In the genomic region with DNA sequence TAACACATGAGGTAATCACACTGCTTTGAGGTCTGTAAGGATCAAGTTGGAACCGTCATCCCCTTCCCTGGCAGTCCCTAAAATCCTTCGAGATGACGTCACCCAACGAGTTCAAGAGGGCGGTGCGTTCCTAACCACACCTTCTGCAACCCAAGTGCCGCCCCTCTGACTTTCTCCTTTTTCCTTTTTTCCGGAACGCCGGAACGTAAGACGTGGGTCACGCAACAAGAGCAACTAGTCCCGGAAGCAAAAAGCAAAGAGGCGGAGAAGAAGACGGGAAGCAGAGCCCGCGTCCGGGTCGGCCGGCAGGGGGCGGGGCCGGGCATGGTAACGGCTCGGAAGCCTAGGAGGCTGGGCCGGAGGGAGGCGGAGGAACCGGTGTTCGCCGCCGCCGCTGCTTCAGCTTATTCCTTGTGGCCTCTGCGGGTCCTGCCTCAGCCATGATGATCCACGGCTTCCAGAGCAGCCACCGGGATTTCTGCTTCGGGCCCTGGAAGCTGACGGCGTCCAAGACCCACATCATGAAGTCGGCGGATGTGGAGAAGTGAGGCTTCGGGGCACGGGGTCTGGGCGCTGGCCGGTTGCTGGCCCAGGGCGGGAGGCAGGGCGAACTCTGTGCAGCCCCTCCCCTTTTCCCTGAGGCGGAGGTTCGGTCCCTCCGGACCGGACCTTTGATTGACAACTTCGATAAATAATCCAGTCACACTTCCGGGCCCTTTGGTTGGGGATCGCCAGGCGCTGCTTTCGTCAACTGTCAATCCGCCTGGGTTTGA, we compare ENCODE assay signal across 8 cellular contexts. TPM values are rescaled to one million over a fixed set of nuclear protein-coding genes. Genes with fewer than 3 reads are reported as not detected.
DNase-seq lines count a peak whose midpoint lies in the region; ATAC-seq, FAIRE-seq and TF ChIP-seq lines count a peak whose summit lies in the region.

TSS of gene TIPRL (plus strand) at position 325 of the 773 bp plus-strand sequence. CDS start at position 441, 116 bp downstream.

- peak; percentile 83 for ATAC-seq in GM18870 (IDR thresholded peaks at IDR 0.05; ENCODE audit: unreplicated experiment)
- ATAC-seq in HG03135 (IDR thresholded peaks at IDR 0.05; ENCODE audit: unreplicated experiment): peak; percentile 90

- TF ChIP-seq CTCF in AG04450 (IDR thresholded peaks at IDR 0.05; ENCODE audit: low read depth, low read length) (peak; percentile 64), VCaP (conservative IDR thresholded peaks at IDR 0.05) (peak; percentile 53), bronchial epithelial cell (IDR thresholded peaks at IDR 0.05; ENCODE audit: insufficient read depth, low read length, severe bottlenecking) (peak; percentile 84)

- FAIRE-seq in bronchial epithelial cell (lab: Jason Lieb, UNC) (no peak), small intestine (lab: Jason Lieb, UNC) (peak; percentile 5)

- 0% methylated on average over 47 to 56 of the region's 56 CpGs for WGBS in small intestine, 3 donors

- no peaks in the 10 kb centered on the region for H3K27me3 ChIP-seq in AG04450 (ENCODE audit: control insufficient read depth, insufficient read depth, low read length)
- H3K27me3 ChIP-seq in bronchial epithelial cell (ENCODE audit: control insufficient read depth, insufficient read depth, low read length): no peaks in the 10 kb centered on the region
- no peaks in the 10 kb centered on the region for H3K27me3 ChIP-seq in small intestine (ENCODE audit: control insufficient read depth in 2 of 2, insufficient read depth in 2 of 2, low read length in 2 of 2)

- DNase-seq in AG04450 (ENCODE audit: low read depth, low spot score): peak; percentile 98
- peak; percentile 98 for DNase-seq in NCI-H2196 (lab: John Stamatoyannopoulos, UW; ENCODE audit: unreplicated experiment)
- peak; percentile 98 for DNase-seq in bronchial epithelial cell (ENCODE audit: low read depth)
- DNase-seq in iPS-NIHi11 (ENCODE audit: low spot score): peak; percentile 92
- peak; percentile 98 for DNase-seq in small intestine

- H3K27ac ChIP-seq in AG04450 (ENCODE audit: low read depth, low read length) (peak within 1 kb of the TSS; percentile 87), VCaP (peak within 1 kb of the TSS; percentile 90), small intestine (ENCODE audit: low read depth in 1 of 2, low read length in 1 of 2) (peak within 1 kb of the TSS; percentile 93 to 97)

- POLR2A ChIA-PET in AG04450 (lab: Yijun Ruan, JAX): no interaction called here

- no peaks in the 10 kb centered on the region; the same call in 1 of the 2 replicates for H3K9me3 ChIP-seq in AG04450 (ENCODE audit: control insufficient read depth, insufficient read depth, low read length)
- H3K9me3 ChIP-seq in small intestine (ENCODE audit: control insufficient read depth, low read depth): no peaks in the 10 kb centered on the region

- H3K4me3 ChIP-seq in AG04450 (ENCODE audit: low read depth, low read length) (peak within 1 kb of the TSS; percentile 93), bronchial epithelial cell (ENCODE audit: low read depth, low read length) (peak within 1 kb of the TSS; percentile 77), small intestine (ENCODE audit: low read depth in 1 of 2, low read length in 2 of 2) (peak within 1 kb of the TSS; percentile 66 to 76)

- CTCF ChIA-PET in AG04450 (lab: Charles Lee): interaction anchor here (1.1 kb wide), 1 partner anchor 93 kb away, joined by 3 read pairs; no protein-coding TSS in a partner anchor

- no peaks in the 10 kb centered on the region for H3K4me1 ChIP-seq in small intestine (ENCODE audit: control insufficient read depth in 2 of 2, insufficient read depth in 1 of 2, low read depth in 1 of 2, low read length in 1 of 2)

- H3K36me3 ChIP-seq in bronchial epithelial cell (ENCODE audit: control insufficient read depth, insufficient read depth, low read length) (no peaks in the 10 kb centered on the region), small intestine (ENCODE audit: control insufficient read depth in 2 of 2, insufficient read depth in 2 of 2, low read length in 2 of 2) (peaks cover 0 to 1% of the 10 kb centered on the region in 2 donors)

RNA-seq across cellular contexts. Expression of gene TIPRL, which starts in this region (rescaled TPM):
- 40.3 and 52.9 TPM in 2 replicates for polyA plus RNA-seq in AG04450 (2011; rRNA removed)
- polyA minus RNA-seq in AG04450 (2011; rRNA and poly(A)+ RNA removed): 15.0 and 23.3 TPM in 2 replicates
- total RNA-seq in bronchial epithelial cell: 25.3 and 38.5 TPM in 2 replicates
- 10 to 100 TPM; 21.2 to 24.3 (median 22.6) TPM for polyA plus RNA-seq in small intestine

Comparison
In these comparisons a context has a peak if more than half of its experiments do, and no peak if none do; other contexts are left out.
1. Peak in every context shown above with its lines: DNase-seq, ATAC-seq, H3K4me3 ChIP-seq and H3K27ac ChIP-seq.